12 cellular contexts compared by ENCODE assay signal in the genomic region with DNA sequence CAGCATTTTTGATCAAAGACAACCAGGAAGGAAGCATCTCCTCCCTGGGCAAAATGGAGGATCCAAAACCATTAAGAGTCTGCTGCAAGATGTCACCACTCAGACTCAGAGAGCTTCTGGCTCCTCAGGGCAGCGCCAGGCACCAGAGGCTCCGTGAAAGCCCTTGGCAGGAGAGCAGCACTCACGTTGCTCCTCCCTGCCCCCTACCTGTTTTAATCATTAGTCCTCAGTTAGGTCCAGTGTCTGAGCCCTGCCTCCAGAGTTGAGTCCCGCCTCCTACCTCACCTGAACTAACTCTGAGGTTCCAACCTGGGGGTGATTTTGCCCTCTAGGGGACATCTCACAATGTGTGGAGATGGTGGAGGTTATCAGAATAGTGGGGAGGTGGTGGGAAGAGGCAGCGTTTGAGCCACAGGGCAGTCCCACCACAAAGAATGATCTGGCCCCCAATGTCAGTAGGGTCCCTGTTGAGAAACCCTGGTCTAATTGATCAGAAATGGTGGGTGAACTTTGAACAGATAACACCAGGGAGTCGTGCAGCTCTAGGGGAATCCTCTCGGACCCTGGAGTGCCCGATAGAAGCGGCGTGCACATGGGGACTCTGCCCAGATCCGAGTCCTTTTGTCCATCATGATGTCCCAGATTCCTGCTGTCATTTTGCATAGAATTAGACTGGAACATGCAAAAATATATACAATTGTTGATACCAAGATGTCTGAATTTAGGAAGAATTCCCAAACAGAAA.
"Had no signal": no experiment of that assay in that cellular context is flagged by ENCODE, and none has a peak within 500 bp of the region (broad histone marks: within the 10 kb centered on the region; RNA-seq: fewer than 3 reads in every experiment).

No MANE protein-coding gene starts in this region.

- H3K4me3 ChIP-seq: coronary artery, heart right ventricle, left lung had no signal

- DNase-seq: activated B cell treated with CpG ODN at 0.5 μM for 24 hours; activated effector memory CD4-positive, alpha-beta T cell treated with Interleukin-2 at 50 U/mL for 16 hours; activated T-cell treated with anti-CD3 and anti-CD28 coated beads, Interleukin-2, amount 50 U/mL, for 1 hour; central memory CD4-positive, alpha-beta T cell; effector CD4-positive, alpha-beta T cell; heart right ventricle; left lung; mesenchymal stem cell; nephron progenitor cell; stimulated activated CD4-positive, alpha-beta T cell treated with anti-CD3 and anti-CD28 coated beads, Interleukin-12 subunit alpha, Interleukin-12 subunit beta, amount 100 ng/mL, for 4 hours; stimulated activated naive CD4-positive, alpha-beta T cell had no signal

- H3K27ac ChIP-seq: coronary artery, heart right ventricle, left lung had no signal

- H3K9me3 ChIP-seq: heart right ventricle, left lung had no signal

- H3K36me3 ChIP-seq: heart right ventricle, left lung had no signal
